ENCODE assay signal across 13 cellular contexts in genomic region chr3:15440891-15441290, GRCh38. TPM values are rescaled to one million over a fixed set of nuclear protein-coding genes. Genes with fewer than 3 reads are reported as not detected.
DNase-seq lines count a peak whose midpoint lies in the region; TF ChIP-seq lines count a peak whose summit lies in the region.
"Had no signal": no experiment of that assay in that cellular context is flagged by ENCODE, and none has a peak within 500 bp of the region (broad histone marks: within the 10 kb centered on the region; RNA-seq: fewer than 3 reads in every experiment).

No MANE protein-coding gene starts in this region.

- H3K4me3 ChIP-seq in ascending aorta (no peak overlapping the region), coronary artery (no peak overlapping the region)
- H3K4me3 ChIP-seq: psoas muscle had no signal

- intact Hi-C loops in ascending aorta (cut with DNase I) = no loop called here

- TF ChIP-seq CTCF in ascending aorta (IDR thresholded peaks at IDR 0.05) = no peak
- no peak for TF ChIP-seq CTCF in coronary artery (IDR thresholded peaks at IDR 0.05)

- H3K9me3 ChIP-seq in ascending aorta = no peaks in the 10 kb centered on the region
- H3K9me3 ChIP-seq: psoas muscle had no signal

- H3K36me3 ChIP-seq in ascending aorta = peaks cover 32 to 46% of the 10 kb centered on the region in 2 donors

- H3K27ac ChIP-seq in ascending aorta (peak overlapping the region; percentile 59 to 87), coronary artery (no peak overlapping the region)
- H3K27ac ChIP-seq: psoas muscle had no signal

- H3K27me3 ChIP-seq in ascending aorta = no peaks in the 10 kb centered on the region

- peak; percentile 80 to 89 for DNase-seq in AML-193 (lab: John Stamatoyannopoulos, UW)
- peak; percentile 33 for DNase-seq in KG1 (lab: John Stamatoyannopoulos, UW)
- peak in 1 of 2 donors; percentile 52 for DNase-seq in ascending aorta (ENCODE audit: low spot score in 2 of 2)
- peak; percentile 66 to 90 for DNase-seq in lung microvascular endothelial cell (ENCODE audit: low read depth in 2 of 2)
- DNase-seq in NCI-H146 treated with DMSO at 0.1 percent for 48 hours (lab: John Stamatoyannopoulos, UW; ENCODE audit: unreplicated experiment) = no peak
- DNase-seq in UCSD-AML1 (lab: John Stamatoyannopoulos, UW; ENCODE audit: unreplicated experiment) = no peak
- no peak for DNase-seq in coronary artery (ENCODE audit: low spot score)
- no peak for DNase-seq in SKM-1 treated with dmso at 0.1 percent for 144 hours (lab: John Stamatoyannopoulos, UW; ENCODE audit: unreplicated experiment)
- DNase-seq: KBM-7; psoas muscle; stimulated activated CD4-positive, alpha-beta T cell treated with anti-CD3 and anti-CD28 coated beads, Interleukin-2, amount 100 ng/mL, for 24 hours; stimulated activated naive CD4-positive, alpha-beta T cell treated with Interleukin-2 at 50 U/mL for 16 hours; SW 1271 had no signal

- H3K4me1 ChIP-seq in ascending aorta = peaks cover 3 to 4% of the 10 kb centered on the region in 2 donors
- H3K4me1 ChIP-seq: psoas muscle had no signal

RNA-seq across cellular contexts. Expression of gene EAF1, which starts 13.5 kb away (rescaled TPM):
- total RNA-seq in ascending aorta = 5.2 TPM
- total RNA-seq in lung microvascular endothelial cell = 12.0 and 15.1 TPM in 2 replicates

RNA-seq across cellular contexts. Expression of gene METTL6, which starts 13.5 kb away (rescaled TPM):
- total RNA-seq in ascending aorta (8.0 TPM), lung microvascular endothelial cell (17.4 and 20.6 TPM in 2 replicates)

Comparison
In these comparisons a context has a peak if more than half of its experiments do, and no peak if none do; other contexts are left out.
1. DNase-seq: peak in AML-193 (2 of 2), KG1 (single experiment) and lung microvascular endothelial cell (2 of 2); none in NCI-H146 treated with DMSO at 0.1 percent for 48 hours (single experiment), UCSD-AML1 (single experiment), coronary artery (single experiment) and SKM-1 treated with dmso at 0.1 percent for 144 hours (single experiment).
2. H3K27ac ChIP-seq: peak in ascending aorta (2 of 2); none in coronary artery (0 of 2).